8 cellular contexts compared by ENCODE assay signal in genomic region chr1:173867141-173867752, GRCh38. TPM values are rescaled to one million over a fixed set of nuclear protein-coding genes. Genes with fewer than 3 reads are reported as not detected.
A peak's percentile ranks its signal among the peaks of the same experiment; 100 is the strongest.
DNase-seq lines count a peak whose midpoint lies in the region; ATAC-seq and TF ChIP-seq lines count a peak whose summit lies in the region.

No MANE protein-coding gene starts in this region.

- H3K4me3 ChIP-seq in GM08714 (ENCODE audit: low read length) (peak overlapping the region; percentile 83), upper lobe of left lung (peak overlapping the region; percentile 72 to 80 (median 80))

- TF ChIP-seq POLR2A in upper lobe of left lung (IDR thresholded peaks at IDR 0.05): no peak

- H3K27ac ChIP-seq in cingulate gyrus (ENCODE audit: low read depth, low read length) (peak overlapping the region; percentile 90), upper lobe of left lung (peak overlapping the region; percentile 94 to 99 (median 98))

- no peak for TF ChIP-seq EP300 in upper lobe of left lung (IDR thresholded peaks at IDR 0.05)

- DNase-seq in mesothelial cell of epicardium (ENCODE audit: low spot score in 2 of 2, unreplicated experiment in 2 of 2) (no peak), upper lobe of left lung (peak in 1 of 2 donors; percentile 86), SW480 (ENCODE audit: low spot score) (no peak), COLO829 (ENCODE audit: low spot score) (no peak)

- no peaks in the 10 kb centered on the region for H3K27me3 ChIP-seq in upper lobe of left lung

- no peaks in the 10 kb centered on the region for H3K27me3 Mint-ChIP-seq in mesothelial cell of epicardium (ENCODE audit: low read depth)

- 3 to 7% methylated on average over 30 to 32 of the region's 32 CpGs for WGBS in upper lobe of left lung, 2 donors

- H3K27ac Mint-ChIP-seq in mesothelial cell of epicardium: peak overlapping the region; percentile 99

- H3K36me3 ChIP-seq in upper lobe of left lung: peaks cover 15 to 46% (median 27%) of the 10 kb centered on the region in 4 donors

- ATAC-seq in upper lobe of left lung (ENCODE audit: low FRiP score in 2 of 2) (peak; percentile 0 to 12), HG03460 (IDR thresholded peaks at IDR 0.05; ENCODE audit: unreplicated experiment) (no peak)

- peaks cover 39% of the 10 kb centered on the region for H3K36me3 Mint-ChIP-seq in mesothelial cell of epicardium

- no peaks in the 10 kb centered on the region for H3K9me3 ChIP-seq in upper lobe of left lung

- peaks cover 35 to 61% (median 47%) of the 10 kb centered on the region in 4 donors for H3K4me1 ChIP-seq in upper lobe of left lung

- H3K4me1 Mint-ChIP-seq in mesothelial cell of epicardium: peaks cover 42% of the 10 kb centered on the region

- H3K9me3 Mint-ChIP-seq in mesothelial cell of epicardium: no peaks in the 10 kb centered on the region

- TF ChIP-seq CTCF in mesothelial cell of epicardium (IDR thresholded peaks at IDR 0.05; ENCODE audit: unreplicated experiment): no peak
- no peak for TF ChIP-seq CTCF in upper lobe of left lung (IDR thresholded peaks at IDR 0.05)

- peak overlapping the region; percentile 99 for H3K4me3 Mint-ChIP-seq in mesothelial cell of epicardium

TF ChIP-seq in PFSK-1, 5 proteins besides CTCF, POLR2A, EP300 and RAD21:
- TF ChIP-seq SIN3A (IDR thresholded peaks at IDR 0.05; ENCODE audit: borderline replicate concordance, insufficient read depth, low read length) (no peak), FOXP2 (optimal IDR thresholded peaks at IDR 0.05; ENCODE audit: borderline replicate concordance, extremely low read depth, extremely low read length, insufficient read depth) (no peak), TAF1 (IDR thresholded peaks at IDR 0.05; ENCODE audit: borderline replicate concordance, insufficient read depth, low read length) (0 out of 2 replicates have a peak, but pooled peaks have one; percentile 33), REST (IDR thresholded peaks at IDR 0.05; ENCODE audit: insufficient read depth in 1 of 2, low read depth in 2 of 2, low read length in 2 of 2) (no peak), POLR2AphosphoS5 (IDR thresholded peaks at IDR 0.05; ENCODE audit: low read depth, low read length) (no peak)

RNA-seq across cellular contexts. Expression of gene GAS5, which starts 0.5 kb away (rescaled TPM):
- 1,834 TPM for polyA plus RNA-seq in PFSK-1 (2012; ENCODE audit: insufficient read length, low read depth)
- total RNA-seq in mesothelial cell of epicardium: 631 to 658 TPM (median 655 TPM) in 3 replicates
- total RNA-seq in upper lobe of left lung: 100 to 1,000 TPM; 169 to 367 (median 271) TPM

RNA-seq across cellular contexts. Expression of gene ZBTB37, which starts 0.9 kb away (rescaled TPM):
- polyA plus RNA-seq in PFSK-1 (2012; ENCODE audit: insufficient read length, low read depth): 0.46 TPM
- total RNA-seq in mesothelial cell of epicardium: 16.9 to 19.3 TPM (median 17.9 TPM) in 3 replicates
- 10 to 100 TPM in 4 of 6 donors, 1 to 10 TPM in 2; 5.3 to 17.8 (median 12.0) TPM for total RNA-seq in upper lobe of left lung

RNA-seq across cellular contexts. Expression of gene CENPL, which starts 42.6 kb away (rescaled TPM):
- polyA plus RNA-seq in PFSK-1 (2012; ENCODE audit: insufficient read length, low read depth): 5.9 TPM
- 10.1 to 12.0 TPM (median 10.7 TPM) in 3 replicates for total RNA-seq in mesothelial cell of epicardium
- total RNA-seq in upper lobe of left lung: 1 to 10 TPM; 1.8 to 8.4 (median 4.4) TPM

RNA-seq across cellular contexts. Expression of gene DARS2, which starts 42.8 kb away (rescaled TPM):
- 13.6 TPM for polyA plus RNA-seq in PFSK-1 (2012; ENCODE audit: insufficient read length, low read depth)
- total RNA-seq in mesothelial cell of epicardium (14.5 to 15.1 TPM (median 14.6 TPM) in 3 replicates), upper lobe of left lung (10 to 100 TPM in 5 of 6 donors, 1 to 10 TPM in 1; 7.3 to 19.1 (median 12.5) TPM)

RNA-seq across cellular contexts. Expression of gene SERPINC1, which starts 49.9 kb away (rescaled TPM):
- not detected for polyA plus RNA-seq in PFSK-1 (2012; ENCODE audit: insufficient read length, low read depth)
- total RNA-seq in mesothelial cell of epicardium (0.22 to 0.27 TPM (median 0.23 TPM) in 3 replicates), upper lobe of left lung (1 to 10 TPM in 1 of 6 donors, under 1 TPM in 1, not detected in 4; 0.26 to 1.5 TPM)
